ENCODE assay signal across 18 cellular contexts in the genomic region with DNA sequence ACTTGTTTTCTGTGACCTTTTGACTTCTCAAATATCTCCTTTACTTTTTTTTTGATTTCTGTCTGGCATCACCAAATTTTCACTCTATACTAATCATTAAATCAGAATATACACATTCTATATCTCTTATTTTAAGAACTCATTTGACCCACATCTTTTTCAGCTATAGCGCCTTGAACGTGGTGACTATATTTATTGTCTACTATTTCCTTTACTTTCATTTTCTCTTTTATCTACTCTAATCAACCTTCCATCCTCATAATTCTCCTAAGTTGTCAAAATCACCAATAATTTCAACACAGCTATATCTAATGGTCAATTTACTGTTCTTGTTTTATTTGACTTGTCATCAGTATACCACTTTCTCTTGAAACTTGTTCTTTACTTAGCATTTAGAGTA.
DNase-seq lines count a peak whose midpoint lies in the region; ATAC-seq and TF ChIP-seq lines count a peak whose summit lies in the region.
"Had no signal": no experiment of that assay in that cellular context is flagged by ENCODE, and none has a peak within 500 bp of the region (broad histone marks: within the 10 kb centered on the region; RNA-seq: fewer than 3 reads in every experiment).

No MANE protein-coding gene starts in this region.

- DNase-seq in activated CD4-positive, alpha-beta T cell treated with anti-CD3 and anti-CD28 coated beads for 36 hours, result no peak
- DNase-seq in activated CD4-positive, alpha-beta T cell treated with anti-CD3 and anti-CD28 coated beads for 4 hours, result no peak
- DNase-seq in activated T-helper 2 cell treated with anti-CD3 and anti-CD28 coated beads, Interferon-gamma antibody, Interleukin-2, Interleukin-4, amounts not matched to agents 10 μg/mL and 5 μg/mL and 100 μg/mL, durations not matched to agents 14 hours and 24 hours and 36 hours (ENCODE audit: low spot score), result no peak
- DNase-seq in natural killer cell, result no peak
- no peak for DNase-seq in H4 (ENCODE audit: low spot score)
- no peak for DNase-seq in T1000 (lab: John Stamatoyannopoulos, UW)
- DNase-seq: activated CD4-positive, CD25-positive, alpha-beta regulatory T cell treated with anti-CD3 and anti-CD28 coated beads, Interleukin-2, amount 50 U/mL, for 72 hours; foreskin keratinocyte; NCI-H2171 treated with DMSO at 0.1 percent for 48 hours; NCI-H748 treated with DMSO at 0.1 percent for 48 hours; posterior cingulate gyrus; SJCRH30; stimulated activated CD4-positive, alpha-beta T cell treated with anti-CD3 and anti-CD28 coated beads, Interleukin-2, amount 100 ng/mL, for 24 hours; T-helper 9 cell had no signal

- H3K9me3 Mint-ChIP-seq in activated CD4-positive, alpha-beta T cell treated with anti-CD3 and anti-CD28 coated beads for 36 hours (ENCODE audit: low read depth), result peaks cover 36% of the 10 kb centered on the region
- H3K9me3 Mint-ChIP-seq in IgD-negative memory B cell (peaks cover 4 to 15% (median 6%) of the 10 kb centered on the region in 3 donors), natural killer cell (peaks cover 9 to 13% of the 10 kb centered on the region in 2 donors)
- H3K9me3 Mint-ChIP-seq in activated T-helper 2 cell treated with anti-CD3 and anti-CD28 coated beads, Interferon-gamma antibody, Interleukin-2, Interleukin-4, amounts not matched to agents 10 μg/mL and 5 μg/mL and 100 μg/mL, durations not matched to agents 14 hours and 24 hours and 36 hours, result peaks cover 70% of the 10 kb centered on the region

- H3K4me3 Mint-ChIP-seq in activated CD4-positive, alpha-beta T cell treated with anti-CD3 and anti-CD28 coated beads for 36 hours, result peak overlapping the region; percentile 7
- H3K4me3 Mint-ChIP-seq in IgD-negative memory B cell (peak overlapping the region in 3 of 4 donors; percentile 15 to 73 (median 35)), natural killer cell (peak overlapping the region; percentile 85)
- peak overlapping the region; percentile 37 for H3K4me3 Mint-ChIP-seq in activated T-helper 2 cell treated with anti-CD3 and anti-CD28 coated beads, Interferon-gamma antibody, Interleukin-2, Interleukin-4, amounts not matched to agents 10 μg/mL and 5 μg/mL and 100 μg/mL, durations not matched to agents 14 hours and 24 hours and 36 hours (ENCODE audit: low read depth)
- H3K4me3 Mint-ChIP-seq: dendritic cell treated with granulocyte-macrophage colony-stimulating factor and Interleukin-4, amounts not matched to agents 40 ng/mL and 50 ng/mL, for 4 days; GM23338 had no signal

- intact Hi-C loops in activated CD4-positive, alpha-beta T cell treated with anti-CD3 and anti-CD28 coated beads for 36 hours (cut with DNase I, micrococcal nuclease), result no loop called here
- intact Hi-C loops in activated T-helper 2 cell treated with anti-CD3 and anti-CD28 coated beads, Interferon-gamma antibody, Interleukin-2, Interleukin-4, amounts not matched to agents 10 μg/mL and 5 μg/mL and 100 μg/mL, durations not matched to agents 14 hours and 24 hours and 36 hours (cut with micrococcal nuclease), result no loop called here
- intact Hi-C loops in natural killer cell (cut with micrococcal nuclease), result no loop called here

- H3K27ac Mint-ChIP-seq in activated CD4-positive, alpha-beta T cell treated with anti-CD3 and anti-CD28 coated beads for 36 hours, result peak overlapping the region; percentile 39
- peak overlapping the region in 1 of 3 donors; percentile 9 for H3K27ac Mint-ChIP-seq in IgD-negative memory B cell
- no peak overlapping the region for H3K27ac Mint-ChIP-seq in activated T-helper 2 cell treated with anti-CD3 and anti-CD28 coated beads, Interferon-gamma antibody, Interleukin-2, Interleukin-4, amounts not matched to agents 10 μg/mL and 5 μg/mL and 100 μg/mL, durations not matched to agents 14 hours and 24 hours and 36 hours
- H3K27ac Mint-ChIP-seq in natural killer cell, result peak overlapping the region; percentile 65 to 78
- H3K27ac Mint-ChIP-seq: dendritic cell treated with granulocyte-macrophage colony-stimulating factor and Interleukin-4, amounts not matched to agents 40 ng/mL and 50 ng/mL, for 4 days; GM23338 had no signal

- peaks cover 5% of the 10 kb centered on the region for H3K36me3 Mint-ChIP-seq in activated CD4-positive, alpha-beta T cell treated with anti-CD3 and anti-CD28 coated beads for 36 hours (ENCODE audit: low read depth)
- H3K36me3 Mint-ChIP-seq in IgD-negative memory B cell (peaks cover 2% of the 10 kb centered on the region), natural killer cell (peaks cover 22% of the 10 kb centered on the region)
- peaks cover 47% of the 10 kb centered on the region for H3K36me3 Mint-ChIP-seq in activated T-helper 2 cell treated with anti-CD3 and anti-CD28 coated beads, Interferon-gamma antibody, Interleukin-2, Interleukin-4, amounts not matched to agents 10 μg/mL and 5 μg/mL and 100 μg/mL, durations not matched to agents 14 hours and 24 hours and 36 hours (ENCODE audit: low read depth)

- peaks cover 33% of the 10 kb centered on the region for H3K4me1 Mint-ChIP-seq in activated CD4-positive, alpha-beta T cell treated with anti-CD3 and anti-CD28 coated beads for 36 hours
- H3K4me1 Mint-ChIP-seq in IgD-negative memory B cell, result peaks cover 3 to 21% (median 4%) of the 10 kb centered on the region in 3 donors
- H3K4me1 Mint-ChIP-seq in activated T-helper 2 cell treated with anti-CD3 and anti-CD28 coated beads, Interferon-gamma antibody, Interleukin-2, Interleukin-4, amounts not matched to agents 10 μg/mL and 5 μg/mL and 100 μg/mL, durations not matched to agents 14 hours and 24 hours and 36 hours (ENCODE audit: low read depth), result peaks cover 25% of the 10 kb centered on the region
- H3K4me1 Mint-ChIP-seq in natural killer cell, result peaks cover 25 to 33% of the 10 kb centered on the region in 2 donors
- H3K4me1 Mint-ChIP-seq: GM23338 had no signal

- POLR2A ChIA-PET in activated CD4-positive, alpha-beta T cell treated with anti-CD3 and anti-CD28 coated beads for 36 hours (lab: Charles Lee), result no interaction called here

- CTCF ChIA-PET in activated CD4-positive, alpha-beta T cell treated with anti-CD3 and anti-CD28 coated beads for 36 hours (lab: Charles Lee), result interaction anchor here (0.6 kb wide), 1 partner anchor 116 kb away, joined by 3 read pairs; no protein-coding TSS in a partner anchor

- TF ChIP-seq CTCF in natural killer cell (IDR thresholded peaks at IDR 0.05), result no peak

- ATAC-seq in activated CD4-positive, alpha-beta T cell treated with anti-CD3 and anti-CD28 coated beads for 36 hours, result no peak
- ATAC-seq in natural killer cell (peak; percentile 55 to 65 (median 58)), HG03175 (IDR thresholded peaks at IDR 0.05; ENCODE audit: unreplicated experiment) (no peak)
- ATAC-seq: foreskin keratinocyte, GM23338 had no signal

- no peaks in the 10 kb centered on the region for H3K27me3 Mint-ChIP-seq in activated CD4-positive, alpha-beta T cell treated with anti-CD3 and anti-CD28 coated beads for 36 hours
- no peaks in the 10 kb centered on the region for H3K27me3 Mint-ChIP-seq in IgD-negative memory B cell
- H3K27me3 Mint-ChIP-seq in activated T-helper 2 cell treated with anti-CD3 and anti-CD28 coated beads, Interferon-gamma antibody, Interleukin-2, Interleukin-4, amounts not matched to agents 10 μg/mL and 5 μg/mL and 100 μg/mL, durations not matched to agents 14 hours and 24 hours and 36 hours (ENCODE audit: low read depth), result no peaks in the 10 kb centered on the region
- no peaks in the 10 kb centered on the region for H3K27me3 Mint-ChIP-seq in natural killer cell (ENCODE audit: low read depth in 2 of 2)
- H3K27me3 Mint-ChIP-seq: dendritic cell treated with granulocyte-macrophage colony-stimulating factor and Interleukin-4, amounts not matched to agents 40 ng/mL and 50 ng/mL, for 4 days had no signal

Comparison
In these comparisons a context has a peak if more than half of its experiments do, and no peak if none do; other contexts are left out.
1. ATAC-seq: peak in natural killer cell (3 of 3); none in activated CD4-positive, alpha-beta T cell treated with anti-CD3 and anti-CD28 coated beads for 36 hours (single experiment) and HG03175 (single experiment).
2. H3K4me3 Mint-ChIP-seq: peak in every context shown above with its lines; median percentile 85 in natural killer cell; 37 in activated T-helper 2 cell treated with anti-CD3 and anti-CD28 coated beads, Interferon-gamma antibody, Interleukin-2, Interleukin-4, amounts not matched to agents 10 μg/mL and 5 μg/mL and 100 μg/mL, durations not matched to agents 14 hours and 24 hours and 36 hours; 35 in IgD-negative memory B cell; 7 in activated CD4-positive, alpha-beta T cell treated with anti-CD3 and anti-CD28 coated beads for 36 hours.